ENCODE assay signal across 1 cellular context in the genomic region with DNA sequence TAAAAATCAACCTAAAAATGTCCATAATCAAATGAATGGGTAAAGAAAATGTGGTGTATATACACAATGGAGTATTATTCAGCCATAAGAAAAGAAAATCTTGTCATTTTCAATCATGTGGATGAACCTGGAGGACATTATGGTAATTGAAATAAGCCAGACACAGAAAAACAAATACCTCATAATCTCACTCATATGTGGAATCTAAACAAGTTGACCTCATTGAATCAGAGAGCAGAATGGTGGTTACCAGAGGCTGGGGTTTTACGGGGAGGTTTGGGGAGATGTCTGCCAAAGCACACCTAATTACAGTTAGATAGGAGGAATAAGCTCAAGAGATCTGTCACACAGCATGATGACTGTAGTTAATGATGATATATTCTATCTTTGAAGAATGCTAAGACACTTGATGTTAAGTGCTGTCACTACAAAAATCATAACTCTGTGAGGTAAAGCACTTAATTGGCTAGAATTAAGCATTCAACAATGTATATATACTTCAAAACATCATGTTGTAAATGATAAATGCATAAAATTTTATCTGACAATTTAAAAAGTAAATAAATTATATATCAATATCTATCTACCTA.
TF ChIP-seq lines count a peak whose summit lies in the region.

No MANE protein-coding gene starts in this region.

TF ChIP-seq in GM12878, 131 proteins besides CTCF, POLR2A, EP300 and RAD21:
- TF ChIP-seq, protein P1, sequence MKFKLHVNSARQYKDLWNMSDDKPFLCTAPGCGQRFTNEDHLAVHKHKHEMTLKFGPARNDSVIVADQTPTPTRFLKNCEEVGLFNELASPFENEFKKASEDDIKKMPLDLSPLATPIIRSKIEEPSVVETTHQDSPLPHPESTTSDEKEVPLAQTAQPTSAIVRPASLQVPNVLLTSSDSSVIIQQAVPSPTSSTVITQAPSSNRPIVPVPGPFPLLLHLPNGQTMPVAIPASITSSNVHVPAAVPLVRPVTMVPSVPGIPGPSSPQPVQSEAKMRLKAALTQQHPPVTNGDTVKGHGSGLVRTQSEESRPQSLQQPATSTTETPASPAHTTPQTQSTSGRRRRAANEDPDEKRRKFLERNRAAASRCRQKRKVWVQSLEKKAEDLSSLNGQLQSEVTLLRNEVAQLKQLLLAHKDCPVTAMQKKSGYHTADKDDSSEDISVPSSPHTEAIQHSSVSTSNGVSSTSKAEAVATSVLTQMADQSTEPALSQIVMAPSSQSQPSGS (IDR thresholded peaks at IDR 0.05; ENCODE audit: low read length) = peak; percentile 60
- no peak for TF ChIP-seq NR2C2 (IDR thresholded peaks at IDR 0.05; ENCODE audit: borderline replicate concordance, control insufficient read depth, insufficient read length, low read depth)
- TF ChIP-seq ZSCAN29 (IDR thresholded peaks at IDR 0.05) = no peak
- TF ChIP-seq, protein P2, sequence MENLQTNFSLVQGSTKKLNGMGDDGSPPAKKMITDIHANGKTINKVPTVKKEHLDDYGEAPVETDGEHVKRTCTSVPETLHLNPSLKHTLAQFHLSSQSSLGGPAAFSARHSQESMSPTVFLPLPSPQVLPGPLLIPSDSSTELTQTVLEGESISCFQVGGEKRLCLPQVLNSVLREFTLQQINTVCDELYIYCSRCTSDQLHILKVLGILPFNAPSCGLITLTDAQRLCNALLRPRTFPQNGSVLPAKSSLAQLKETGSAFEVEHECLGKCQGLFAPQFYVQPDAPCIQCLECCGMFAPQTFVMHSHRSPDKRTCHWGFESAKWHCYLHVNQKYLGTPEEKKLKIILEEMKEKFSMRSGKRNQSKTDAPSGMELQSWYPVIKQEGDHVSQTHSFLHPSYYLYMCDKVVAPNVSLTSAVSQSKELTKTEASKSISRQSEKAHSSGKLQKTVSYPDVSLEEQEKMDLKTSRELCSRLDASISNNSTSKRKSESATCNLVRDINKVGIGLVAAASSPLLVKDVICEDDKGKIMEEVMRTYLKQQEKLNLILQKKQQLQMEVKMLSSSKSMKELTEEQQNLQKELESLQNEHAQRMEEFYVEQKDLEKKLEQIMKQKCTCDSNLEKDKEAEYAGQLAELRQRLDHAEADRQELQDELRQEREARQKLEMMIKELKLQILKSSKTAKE (IDR thresholded peaks at IDR 0.05; ENCODE audit: low read depth, poor library complexity, severe bottlenecking) = peak; percentile 63
- peak; percentile 69 for TF ChIP-seq ATF7 (IDR thresholded peaks at IDR 0.05; ENCODE audit: low read depth)
- TF ChIP-seq RUNX3 (IDR thresholded peaks at IDR 0.05; ENCODE audit: low read length) = peak; percentile 84
- no peak for TF ChIP-seq POU2F2 (IDR thresholded peaks at IDR 0.05; ENCODE audit: borderline replicate concordance, low read depth, low read length)
- TF ChIP-seq NFIC (IDR thresholded peaks at IDR 0.05; ENCODE audit: low read depth, low read length) = peak; percentile 60; the same call in 1 of the 2 replicates
- TF ChIP-seq BCL11A (IDR thresholded peaks at IDR 0.05; ENCODE audit: low read depth, low read length) = 0 out of 2 replicates have a peak, but pooled peaks have one; percentile 38
- TF ChIP-seq JUNB (IDR thresholded peaks at IDR 0.05) = peak; percentile 75
- TF ChIP-seq CREB1 (IDR thresholded peaks at IDR 0.05; ENCODE audit: low read depth) = peak; percentile 53; the same call in 1 of the 2 replicates
- TF ChIP-seq KDM1A (IDR thresholded peaks at IDR 0.05; ENCODE audit: borderline replicate concordance) = no peak
- peak; percentile 29; the same call in 1 of the 2 replicates for TF ChIP-seq FOXM1 (IDR thresholded peaks at IDR 0.05; ENCODE audit: low read depth, low read length)
